ENCODE assay signal across 27 cellular contexts in the genomic region with DNA sequence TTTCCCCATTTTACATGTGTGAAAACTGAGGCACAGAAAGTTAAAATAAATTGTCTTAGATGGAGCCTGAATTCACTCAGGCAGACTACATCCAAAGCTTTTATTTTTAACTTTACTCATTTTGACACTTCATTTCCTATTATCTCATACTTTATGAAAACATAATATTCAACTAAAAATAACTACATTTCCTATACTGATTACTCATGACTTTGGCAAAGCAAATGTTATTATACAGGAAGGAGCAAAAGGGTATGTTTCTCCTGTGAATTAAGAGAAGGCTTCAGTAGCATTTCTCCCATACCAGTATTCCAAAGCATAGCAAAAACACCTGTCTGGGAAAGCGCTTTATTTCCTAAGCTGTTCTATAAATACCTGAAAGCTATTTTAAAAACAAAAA.
DNase-seq lines count a peak whose midpoint lies in the region; ATAC-seq and TF ChIP-seq lines count a peak whose summit lies in the region.
"Had no signal": no experiment of that assay in that cellular context is flagged by ENCODE, and none has a peak within 500 bp of the region (broad histone marks: within the 10 kb centered on the region; RNA-seq: fewer than 3 reads in every experiment).

No MANE protein-coding gene starts in this region.

- no peaks in the 10 kb centered on the region for H3K79me2 ChIP-seq in PC-3 (ENCODE audit: low read length)

- H3K9me3 Mint-ChIP-seq in activated CD8-positive, alpha-beta T cell treated with anti-CD3 and anti-CD28 coated beads, Interleukin-2, amount 10 ng/mL, durations not matched to agents 7 days and 5 days (ENCODE audit: insufficient read depth), result no peaks in the 10 kb centered on the region
- H3K9me3 Mint-ChIP-seq: activated CD4-positive, alpha-beta memory T cell treated with anti-CD3 and anti-CD28 coated beads, Interleukin-2, amount 10 ng/mL, durations not matched to agents 7 days and 5 days; activated T-cell treated with anti-CD3 and anti-CD28 coated beads, Interleukin-2, amount 50 U/mL, for 24 hours; CD8-positive, alpha-beta memory T cell; natural killer cell treated with Interleukin-12 subunit alpha and Interleukin-12 subunit beta and Interleukin-15 and Interleukin-18, amount 100 ng/mL, for 72 hours; T-helper 2 cell treated with Interferon-gamma antibody and Interleukin-4, amounts not matched to agents 5 μg/mL and 100 μg/mL, for 36 hours had no signal

- POLR2A ChIA-PET in PC-3 (lab: Charles Lee; ENCODE audit: unreplicated experiment), result no interaction called here
- POLR2A ChIA-PET in activated CD8-positive, alpha-beta T cell treated with anti-CD3 and anti-CD28 coated beads, Interleukin-2, amount 10 ng/mL, durations not matched to agents 7 days and 5 days (lab: Charles Lee), result no interaction called here

- intact Hi-C loops in PC-3 (cut with micrococcal nuclease), result no loop called here

- H3K4me1 Mint-ChIP-seq in activated CD8-positive, alpha-beta T cell treated with anti-CD3 and anti-CD28 coated beads, Interleukin-2, amount 10 ng/mL, durations not matched to agents 7 days and 5 days (ENCODE audit: low read depth), result no peaks in the 10 kb centered on the region
- H3K4me1 Mint-ChIP-seq: activated CD4-positive, alpha-beta memory T cell treated with anti-CD3 and anti-CD28 coated beads, Interleukin-2, amount 10 ng/mL, durations not matched to agents 7 days and 5 days; CD8-positive, alpha-beta memory T cell had no signal

- H3K27me3 ChIP-seq in PC-3 (ENCODE audit: low read length), result no peaks in the 10 kb centered on the region
- no peaks in the 10 kb centered on the region for H3K27me3 ChIP-seq in thoracic aorta (replicated peaks; ENCODE audit: insufficient read depth)
- H3K27me3 ChIP-seq: gastroesophageal sphincter, SJCRH30, transverse colon had no signal

- TF ChIP-seq CTCF in PC-3 (conservative IDR thresholded peaks at IDR 0.05; ENCODE audit: low read depth, low read length) (no peak), cardiac fibroblast (IDR thresholded peaks at IDR 0.05; ENCODE audit: low read depth, low read length) (no peak), thoracic aorta (IDR thresholded peaks at IDR 0.05) (no peak)

- no peaks in the 10 kb centered on the region for H4K20me1 ChIP-seq in PC-3 (ENCODE audit: low read length)

- H3K27me3 Mint-ChIP-seq in activated CD8-positive, alpha-beta T cell treated with anti-CD3 and anti-CD28 coated beads, Interleukin-2, amount 10 ng/mL, durations not matched to agents 7 days and 5 days (ENCODE audit: low read depth), result no peaks in the 10 kb centered on the region
- H3K27me3 Mint-ChIP-seq: activated CD4-positive, alpha-beta memory T cell treated with anti-CD3 and anti-CD28 coated beads, Interleukin-2, amount 10 ng/mL, durations not matched to agents 7 days and 5 days; activated T-cell treated with anti-CD3 and anti-CD28 coated beads, Interleukin-2, amount 50 U/mL, for 24 hours; CD8-positive, alpha-beta memory T cell; natural killer cell treated with Interleukin-12 subunit alpha and Interleukin-12 subunit beta and Interleukin-15 and Interleukin-18, amount 100 ng/mL, for 72 hours had no signal

- H3K36me3 Mint-ChIP-seq in activated CD8-positive, alpha-beta T cell treated with anti-CD3 and anti-CD28 coated beads, Interleukin-2, amount 10 ng/mL, durations not matched to agents 7 days and 5 days (ENCODE audit: low read depth), result no peaks in the 10 kb centered on the region
- H3K36me3 Mint-ChIP-seq: CD8-positive, alpha-beta memory T cell; natural killer cell treated with Interleukin-12 subunit alpha and Interleukin-12 subunit beta and Interleukin-15 and Interleukin-18, amount 100 ng/mL, for 72 hours had no signal

- H3K27ac ChIP-seq in PC-3 (ENCODE audit: low read length) (no peak overlapping the region), thoracic aorta (peak overlapping the region in 1 of 2 donors; percentile 49)
- H3K27ac ChIP-seq: coronary artery, gastroesophageal sphincter, SJCRH30, transverse colon had no signal

- H3K9me3 ChIP-seq in PC-3 (ENCODE audit: low read length) (no peaks in the 10 kb centered on the region), thoracic aorta (no peaks in the 10 kb centered on the region)
- H3K9me3 ChIP-seq: gastroesophageal sphincter, SJCRH30, transverse colon had no signal

- no peaks in the 10 kb centered on the region for H3F3A ChIP-seq in PC-3 (ENCODE audit: low read length, unreplicated experiment)

- ATAC-seq in PC-3 (peak; percentile 70), thoracic aorta (ENCODE audit: insufficient number of reproducible peaks, low FRiP score, low read depth) (peak; percentile 40), GM18858 (IDR thresholded peaks at IDR 0.05; ENCODE audit: unreplicated experiment) (no peak)
- ATAC-seq in activated CD8-positive, alpha-beta T cell treated with anti-CD3 and anti-CD28 coated beads, Interleukin-2, amount 10 ng/mL, durations not matched to agents 7 days and 5 days, result no peak
- ATAC-seq: gastroesophageal sphincter; natural killer cell treated with Interleukin-12 subunit alpha and Interleukin-12 subunit beta and Interleukin-15 and Interleukin-18, amount 100 ng/mL, for 72 hours had no signal

- no TSS peak for BruUV-seq in PC-3 (replicated peaks; lab: Mats Ljungman, UMichigan)

- no peak overlapping the region for H3K4me3 Mint-ChIP-seq in activated CD8-positive, alpha-beta T cell treated with anti-CD3 and anti-CD28 coated beads, Interleukin-2, amount 10 ng/mL, durations not matched to agents 7 days and 5 days
- H3K4me3 Mint-ChIP-seq: activated CD4-positive, alpha-beta memory T cell treated with anti-CD3 and anti-CD28 coated beads, Interleukin-2, amount 10 ng/mL, durations not matched to agents 7 days and 5 days; activated T-cell treated with anti-CD3 and anti-CD28 coated beads, Interleukin-2, amount 50 U/mL, for 24 hours; CD8-positive, alpha-beta memory T cell; natural killer cell treated with Interleukin-12 subunit alpha and Interleukin-12 subunit beta and Interleukin-15 and Interleukin-18, amount 100 ng/mL, for 72 hours; T-helper 2 cell treated with Interferon-gamma antibody and Interleukin-4, amounts not matched to agents 5 μg/mL and 100 μg/mL, for 36 hours had no signal

- CTCF ChIA-PET in PC-3 (lab: Charles Lee), result no interaction called here
- CTCF ChIA-PET in activated CD8-positive, alpha-beta T cell treated with anti-CD3 and anti-CD28 coated beads, Interleukin-2, amount 10 ng/mL, durations not matched to agents 7 days and 5 days (lab: Charles Lee), result no interaction called here

- no peak overlapping the region for H3K4me3 ChIP-seq in PC-3 (ENCODE audit: low read length)
- H3K4me3 ChIP-seq in cardiac fibroblast (replicated peaks in 1 of 2; ENCODE audit: low read depth in 2 of 2, low read length in 2 of 2), result no peak overlapping the region
- no peak overlapping the region for H3K4me3 ChIP-seq in thoracic aorta
- H3K4me3 ChIP-seq: coronary artery, gastroesophageal sphincter, SJCRH30, transverse colon had no signal

- DNase-seq in PC-3, result peak; percentile 12
- peak; percentile 55 to 70 for DNase-seq in cardiac fibroblast (ENCODE audit: low read depth in 2 of 2)
- peak; percentile 44 for DNase-seq in glomerular endothelial cell (ENCODE audit: extremely low read depth, low read depth, low spot score)
- DNase-seq in thoracic aorta (ENCODE audit: low spot score), result no peak
- DNase-seq in activated CD8-positive, alpha-beta T cell treated with anti-CD3 and anti-CD28 coated beads, Interleukin-2, amount 10 ng/mL, durations not matched to agents 7 days and 5 days, result no peak
- no peak for DNase-seq in effector CD4-positive, alpha-beta T cell
- DNase-seq: activated CD4-positive, alpha-beta memory T cell treated with anti-CD3 and anti-CD28 coated beads, Interleukin-2, amount 10 ng/mL, durations not matched to agents 7 days and 5 days; activated naive CD4-positive, alpha-beta T cell; activated T-cell treated with anti-CD3 and anti-CD28 coated beads, Interleukin-2, amount 50 U/mL, for 24 hours; CD8-positive, alpha-beta memory T cell; H7; KBM-7; left cardiac atrium; NCI-H1930; NCI-H226; NCI-H774; OCI-M1; posterior cingulate gyrus; SJCRH30; stimulated activated CD4-positive, alpha-beta T cell treated with anti-CD3 and anti-CD28 coated beads, Interleukin-2, amount 100 ng/mL, for 24 hours; stimulated activated naive CD4-positive, alpha-beta T cell treated with Interleukin-2 at 50 U/mL for 16 hours; transverse colon had no signal

- H2AFZ ChIP-seq in PC-3 (ENCODE audit: low read length), result no peak overlapping the region

- H3K36me3 ChIP-seq in PC-3 (ENCODE audit: low read depth, low read length), result no peaks in the 10 kb centered on the region
- no peaks in the 10 kb centered on the region for H3K36me3 ChIP-seq in thoracic aorta
- H3K36me3 ChIP-seq: gastroesophageal sphincter, SJCRH30, transverse colon had no signal

- H3K4me2 ChIP-seq in PC-3 (ENCODE audit: low read length), result no peak overlapping the region

- H3K27ac Mint-ChIP-seq in activated CD8-positive, alpha-beta T cell treated with anti-CD3 and anti-CD28 coated beads, Interleukin-2, amount 10 ng/mL, durations not matched to agents 7 days and 5 days, result no peak overlapping the region
- H3K27ac Mint-ChIP-seq: activated CD4-positive, alpha-beta memory T cell treated with anti-CD3 and anti-CD28 coated beads, Interleukin-2, amount 10 ng/mL, durations not matched to agents 7 days and 5 days; activated T-cell treated with anti-CD3 and anti-CD28 coated beads, Interleukin-2, amount 50 U/mL, for 24 hours; natural killer cell treated with Interleukin-12 subunit alpha and Interleukin-12 subunit beta and Interleukin-15 and Interleukin-18, amount 100 ng/mL, for 72 hours; T-helper 2 cell treated with Interferon-gamma antibody and Interleukin-4, amounts not matched to agents 5 μg/mL and 100 μg/mL, for 36 hours had no signal

- H3K4me1 ChIP-seq in PC-3 (ENCODE audit: insufficient read depth, low read length), result 0 out of 2 replicates have a peak, but pooled peaks cover 3% of the 10 kb centered on the region
- peaks cover 18 to 41% of the 10 kb centered on the region in 2 donors for H3K4me1 ChIP-seq in thoracic aorta (ENCODE audit: control insufficient read depth in 1 of 2, low read depth in 2 of 2)
- H3K4me1 ChIP-seq: transverse colon had no signal

- no peak overlapping the region for H3K9ac ChIP-seq in PC-3 (ENCODE audit: low read length)

- H3K9me2 ChIP-seq in PC-3 (replicated peaks; ENCODE audit: low read length), result no peaks in the 10 kb centered on the region

Comparison
In these comparisons a context has a peak if more than half of its experiments do, and no peak if none do; other contexts are left out.
1. ATAC-seq: peak in PC-3 (single experiment) and thoracic aorta (single experiment); none in activated CD8-positive, alpha-beta T cell treated with anti-CD3 and anti-CD28 coated beads, Interleukin-2, amount 10 ng/mL, durations not matched to agents 7 days and 5 days (single experiment) and GM18858 (single experiment).
2. DNase-seq: peak in PC-3 (single experiment), cardiac fibroblast (2 of 2) and glomerular endothelial cell (single experiment); none in thoracic aorta (single experiment), activated CD8-positive, alpha-beta T cell treated with anti-CD3 and anti-CD28 coated beads, Interleukin-2, amount 10 ng/mL, durations not matched to agents 7 days and 5 days (single experiment) and effector CD4-positive, alpha-beta T cell (single experiment).